Comparison of ENCODE assay signal across 23 cellular contexts in genomic region chr5:36369092-36369737, GRCh38.
DNase-seq lines count a peak whose midpoint lies in the region; ATAC-seq and TF ChIP-seq lines count a peak whose summit lies in the region.
"Had no signal": no experiment of that assay in that cellular context is flagged by ENCODE, and none has a peak within 500 bp of the region (broad histone marks: within the 10 kb centered on the region; RNA-seq: fewer than 3 reads in every experiment).

No MANE protein-coding gene starts in this region.

- DNase-seq in AG10803 (ENCODE audit: low read depth) (peak; percentile 50), HFFc6 (peak; percentile 7), fibroblast of villous mesenchyme (ENCODE audit: low read depth) (peak; percentile 42), dorsolateral prefrontal cortex (no peak), NCI-H146 (lab: John Stamatoyannopoulos, UW) (no peak)
- no peak for DNase-seq in NK-92 treated with Interleukin-12 subunit alpha and Interleukin-12 subunit beta, amount 100 ng/mL, for 24 hours (lab: John Stamatoyannopoulos, UW)
- DNase-seq: ACHN; activated CD4-positive, alpha-beta memory T cell treated with anti-CD3 and anti-CD28 coated beads for 36 hours; activated naive CD8-positive, alpha-beta T cell treated with anti-CD3 and anti-CD28 coated beads for 36 hours; activated T-cell treated with anti-CD3 and anti-CD28 coated beads, Interleukin-2, amount 50 U/mL, for 24 hours; CD8-positive, alpha-beta T cell; cerebellar nuclear complex; gastrocnemius medialis; left cardiac atrium; midbrain; NCI-H2081; NCI-H524 treated with DMSO at 0.1 percent for 48 hours; OCI-M1; uterus had no signal

- intact Hi-C loops in dorsolateral prefrontal cortex (cut with DNase I): no loop called here

- H3K4me3 ChIP-seq in AG10803 (ENCODE audit: low read length) (no peak overlapping the region), fibroblast of villous mesenchyme (ENCODE audit: low read depth, low read length) (no peak overlapping the region), dorsolateral prefrontal cortex (no peak overlapping the region)
- H3K4me3 ChIP-seq: gastrocnemius medialis, neural progenitor cell, uterus had no signal

- no peak for ATAC-seq in activated CD4-positive, CD25-positive, alpha-beta regulatory T cell treated with anti-CD3 and anti-CD28 coated beads, Interleukin-2, amount 50 U/mL, for 24 hours
- ATAC-seq: CD8-positive, alpha-beta T cell; gastrocnemius medialis; left cardiac atrium had no signal

- H3K27ac ChIP-seq in VCaP (peak overlapping the region; percentile 83), dorsolateral prefrontal cortex (no peak overlapping the region)
- H3K27ac ChIP-seq: gastrocnemius medialis, neural progenitor cell, uterus had no signal

- peaks cover 37% of the 10 kb centered on the region for H3K4me1 Mint-ChIP-seq in HFFc6 (ENCODE audit: low read depth)

- peaks cover 5% of the 10 kb centered on the region; the same call in 1 of the 2 replicates for H3K27me3 Mint-ChIP-seq in HFFc6 (ENCODE audit: insufficient read depth)
- H3K27me3 Mint-ChIP-seq: activated naive CD8-positive, alpha-beta T cell treated with anti-CD3 and anti-CD28 coated beads for 36 hours had no signal

- no peak overlapping the region for H3K4me3 Mint-ChIP-seq in HFFc6
- H3K4me3 Mint-ChIP-seq: activated CD4-positive, alpha-beta memory T cell treated with anti-CD3 and anti-CD28 coated beads for 36 hours; activated naive CD8-positive, alpha-beta T cell treated with anti-CD3 and anti-CD28 coated beads for 36 hours; activated T-cell treated with anti-CD3 and anti-CD28 coated beads, Interleukin-2, amount 50 U/mL, for 24 hours; CD8-positive, alpha-beta T cell; neural progenitor cell; stimulated activated naive CD8-positive, alpha-beta T cell treated with anti-CD3 and anti-CD28 coated beads, Interleukin-15, Interleukin-2, amounts not matched to agents 100 ng/mL and 50 ng/mL, for 24 hours had no signal

- H3K27me3 ChIP-seq in dorsolateral prefrontal cortex: no peaks in the 10 kb centered on the region
- H3K27me3 ChIP-seq: gastrocnemius medialis, neural progenitor cell, uterus had no signal

- no peak for TF ChIP-seq CTCF in AG10803 (conservative IDR thresholded peaks at IDR 0.05; ENCODE audit: low read length)
- no peak for TF ChIP-seq CTCF in HFFc6 (IDR thresholded peaks at IDR 0.05)
- TF ChIP-seq CTCF in VCaP (conservative IDR thresholded peaks at IDR 0.05): no peak
- no peak for TF ChIP-seq CTCF in fibroblast of villous mesenchyme (IDR thresholded peaks at IDR 0.05; ENCODE audit: insufficient read depth, low read depth, low read length)
- no peak for TF ChIP-seq CTCF in dorsolateral prefrontal cortex (IDR thresholded peaks at IDR 0.05 in 54 of 56, conservative IDR thresholded peaks at IDR 0.05 in 2 of 56; ENCODE audit: low read depth in 1 of 56, partially characterized antibody in 56 of 56)

- H3K9me3 Mint-ChIP-seq in HFFc6: no peaks in the 10 kb centered on the region
- H3K9me3 Mint-ChIP-seq: activated CD4-positive, alpha-beta memory T cell treated with anti-CD3 and anti-CD28 coated beads for 36 hours; activated naive CD8-positive, alpha-beta T cell treated with anti-CD3 and anti-CD28 coated beads for 36 hours; CD8-positive, alpha-beta T cell; neural progenitor cell had no signal

- H3K27ac Mint-ChIP-seq in HFFc6: no peak overlapping the region
- H3K27ac Mint-ChIP-seq: activated CD4-positive, alpha-beta memory T cell treated with anti-CD3 and anti-CD28 coated beads for 36 hours; activated naive CD8-positive, alpha-beta T cell treated with anti-CD3 and anti-CD28 coated beads for 36 hours; activated T-cell treated with anti-CD3 and anti-CD28 coated beads, Interleukin-2, amount 50 U/mL, for 24 hours; CD8-positive, alpha-beta T cell; neural progenitor cell; stimulated activated naive CD8-positive, alpha-beta T cell treated with anti-CD3 and anti-CD28 coated beads, Interleukin-15, Interleukin-2, amounts not matched to agents 100 ng/mL and 50 ng/mL, for 24 hours had no signal

- H3K36me3 Mint-ChIP-seq in HFFc6 (ENCODE audit: low read depth): no peaks in the 10 kb centered on the region
- H3K36me3 Mint-ChIP-seq: activated CD4-positive, alpha-beta memory T cell treated with anti-CD3 and anti-CD28 coated beads for 36 hours; activated naive CD8-positive, alpha-beta T cell treated with anti-CD3 and anti-CD28 coated beads for 36 hours; CD8-positive, alpha-beta T cell; neural progenitor cell had no signal

Comparison
In these comparisons a context has a peak if more than half of its experiments do, and no peak if none do; other contexts are left out.
1. DNase-seq: peak in AG10803 (single experiment), HFFc6 (single experiment) and fibroblast of villous mesenchyme (single experiment); none in NK-92 treated with Interleukin-12 subunit alpha and Interleukin-12 subunit beta, amount 100 ng/mL, for 24 hours (single experiment), dorsolateral prefrontal cortex (0 of 10) and NCI-H146 (single experiment).